21 cellular contexts compared by ENCODE assay signal in the genomic region with DNA sequence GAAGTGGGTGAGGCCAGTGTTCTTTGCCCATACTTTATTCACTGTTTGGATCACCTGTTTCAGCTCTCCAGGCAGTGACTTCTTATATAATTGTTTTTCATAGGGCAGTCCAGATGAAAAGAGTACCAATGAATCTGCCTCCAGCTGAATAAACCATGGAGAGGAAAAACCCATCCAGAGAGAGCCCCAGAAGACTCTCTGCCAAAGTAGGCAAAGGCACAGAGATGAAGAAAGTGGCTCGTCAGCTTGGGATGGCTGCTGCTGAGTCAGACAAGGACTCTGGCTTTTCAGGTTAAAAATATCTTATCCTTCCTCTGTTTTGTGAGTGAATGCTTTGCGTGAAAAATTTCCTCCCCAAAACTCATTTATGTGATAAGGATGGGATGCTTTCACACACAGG. TPM values are rescaled to one million over a fixed set of nuclear protein-coding genes. Genes with fewer than 3 reads are reported as not detected.
DNase-seq lines count a peak whose midpoint lies in the region; ATAC-seq and TF ChIP-seq lines count a peak whose summit lies in the region.
"Had no signal": no experiment of that assay in that cellular context is flagged by ENCODE, and none has a peak within 500 bp of the region (broad histone marks: within the 10 kb centered on the region; RNA-seq: fewer than 3 reads in every experiment).

No MANE protein-coding gene starts in this region.

- no peak overlapping the region for H3K9ac ChIP-seq in neuronal stem cell (ENCODE audit: low read depth, low read length, poor library complexity)

- H3K4me3 ChIP-seq in breast epithelium (no peak overlapping the region), neuronal stem cell (ENCODE audit: low read length in 2 of 2) (no peak overlapping the region), tibial nerve (no peak overlapping the region)
- H3K4me3 ChIP-seq: colonic mucosa, PC-9, upper lobe of right lung had no signal

- DNase-seq in breast epithelium (ENCODE audit: low spot score in 2 of 2) (no peak), MCF 10A (ENCODE audit: unreplicated experiment) (no peak), endothelial cell (ENCODE audit: low spot score) (no peak), neuronal stem cell (ENCODE audit: low spot score) (no peak), tibial nerve (ENCODE audit: low spot score in 2 of 2) (no peak), NCI-H345 treated with DMSO at 0.1 percent for 48 hours (lab: John Stamatoyannopoulos, UW; ENCODE audit: unreplicated experiment) (no peak), SIG-M5 (lab: John Stamatoyannopoulos, UW) (no peak)
- DNase-seq: colonic mucosa; Kasumi-1; naive thymus-derived CD4-positive, alpha-beta T cell; NCI-H146; NCI-H510A treated with DMSO at 0.1 percent for 48 hours; PC-9; stimulated activated CD4-positive, alpha-beta T cell treated with anti-CD3 and anti-CD28 coated beads, Interleukin-1b, Interleukin-23, amount 100 ng/mL, for 48 hours; upper lobe of right lung had no signal

- H3K4me3 Mint-ChIP-seq in MCF 10A (ENCODE audit: unreplicated experiment) (no peak overlapping the region), endothelial cell (ENCODE audit: unreplicated experiment) (no peak overlapping the region)
- H3K4me3 Mint-ChIP-seq: activated T-helper 17 cell treated with anti-CD3 and anti-CD28 coated beads, Interleukin-2, amount 50 U/mL, for 72 hours; naive thymus-derived CD4-positive, alpha-beta T cell had no signal

- H3K79me1 ChIP-seq in neuronal stem cell (ENCODE audit: low read depth, low read length), result peaks cover 2% of the 10 kb centered on the region

- no peak for TF ChIP-seq POLR2A in breast epithelium (IDR thresholded peaks at IDR 0.05)
- TF ChIP-seq POLR2A in tibial nerve (IDR thresholded peaks at IDR 0.05), result no peak

- no peak for TF ChIP-seq CTCF in breast epithelium (IDR thresholded peaks at IDR 0.05)
- TF ChIP-seq CTCF in MCF 10A (IDR thresholded peaks at IDR 0.05; ENCODE audit: unreplicated experiment), result no peak
- no peak for TF ChIP-seq CTCF in endothelial cell (IDR thresholded peaks at IDR 0.05; ENCODE audit: unreplicated experiment)
- no peak for TF ChIP-seq CTCF in tibial nerve (IDR thresholded peaks at IDR 0.05)

- no peak overlapping the region for H2AK5ac ChIP-seq in neuronal stem cell (ENCODE audit: low read depth, low read length)

- H3K23ac ChIP-seq in neuronal stem cell (ENCODE audit: low read depth, low read length, poor library complexity), result no peak overlapping the region

- no peak for TF ChIP-seq EP300 in tibial nerve (IDR thresholded peaks at IDR 0.05)

- H4K91ac ChIP-seq in neuronal stem cell (ENCODE audit: low read depth, low read length, poor library complexity), result no peak overlapping the region

- intact Hi-C loops in breast epithelium (cut with DNase I; ENCODE audit: low total_unique reads) (no loop called here), MCF 10A (cut with micrococcal nuclease) (no loop called here)

- H2BK5ac ChIP-seq in neuronal stem cell (ENCODE audit: low read length), result no peak overlapping the region

- H3K9me3 Mint-ChIP-seq in MCF 10A (ENCODE audit: unreplicated experiment) (no peaks in the 10 kb centered on the region), endothelial cell (ENCODE audit: unreplicated experiment) (no peaks in the 10 kb centered on the region)
- H3K9me3 Mint-ChIP-seq: activated T-helper 17 cell treated with anti-CD3 and anti-CD28 coated beads, Interleukin-2, amount 50 U/mL, for 72 hours; naive thymus-derived CD4-positive, alpha-beta T cell had no signal

- H3K36me3 Mint-ChIP-seq in MCF 10A (ENCODE audit: insufficient read depth, unreplicated experiment) (peaks cover 49% of the 10 kb centered on the region), endothelial cell (ENCODE audit: low read depth, unreplicated experiment) (peaks cover 17% of the 10 kb centered on the region)

- H3K4ac ChIP-seq in neuronal stem cell (ENCODE audit: low read length), result no peak overlapping the region

- no peak for ATAC-seq in HG03571 (IDR thresholded peaks at IDR 0.05; ENCODE audit: unreplicated experiment)
- ATAC-seq: activated T-helper 17 cell treated with anti-CD3 and anti-CD28 coated beads, Interleukin-2, amount 50 U/mL, for 72 hours; naive thymus-derived CD4-positive, alpha-beta T cell; upper lobe of right lung had no signal

- H4K8ac ChIP-seq in neuronal stem cell (ENCODE audit: low read depth, low read length), result no peak overlapping the region

- no peak overlapping the region for H2BK12ac ChIP-seq in neuronal stem cell (ENCODE audit: low read length)

- H2BK15ac ChIP-seq in neuronal stem cell (ENCODE audit: low read length), result no peak overlapping the region

- no peak overlapping the region for H3K14ac ChIP-seq in neuronal stem cell (ENCODE audit: low read length)

- no peaks in the 10 kb centered on the region for H3K27me3 ChIP-seq in breast epithelium
- H3K27me3 ChIP-seq in neuronal stem cell (ENCODE audit: control insufficient read depth in 3 of 3, insufficient read depth in 3 of 3, low read depth in 1 of 3, low read length in 3 of 3), result no peaks in the 10 kb centered on the region
- no peaks in the 10 kb centered on the region for H3K27me3 ChIP-seq in tibial nerve
- H3K27me3 ChIP-seq: colonic mucosa, upper lobe of right lung had no signal

- H3K27ac ChIP-seq in breast epithelium (peak overlapping the region; percentile 52 to 55), neuronal stem cell (replicated peaks; ENCODE audit: low read length) (no peak overlapping the region), tibial nerve (peak overlapping the region; percentile 27 to 100 (median 81))
- H3K27ac ChIP-seq: colonic mucosa, PC-9, upper lobe of right lung, VCaP had no signal

- no TSS peak for BruUV-seq in MCF 10A (replicated peaks; lab: Mats Ljungman, UMichigan)

- H2AFZ ChIP-seq in neuronal stem cell (ENCODE audit: low read length), result peak overlapping the region; percentile 15
- H2AFZ ChIP-seq: PC-9 had no signal

- no peak overlapping the region for H3K4me2 ChIP-seq in neuronal stem cell (ENCODE audit: insufficient read depth, low read length, poor library complexity, severe bottlenecking)
- H3K4me2 ChIP-seq: PC-9 had no signal

- no peaks in the 10 kb centered on the region for H3K27me3 Mint-ChIP-seq in MCF 10A (ENCODE audit: insufficient read depth, unreplicated experiment)
- H3K27me3 Mint-ChIP-seq in endothelial cell (ENCODE audit: unreplicated experiment), result peaks cover under 1% of the 10 kb centered on the region
- H3K27me3 Mint-ChIP-seq: activated T-helper 17 cell treated with anti-CD3 and anti-CD28 coated beads, Interleukin-2, amount 50 U/mL, for 72 hours; naive thymus-derived CD4-positive, alpha-beta T cell had no signal

- no peaks in the 10 kb centered on the region for H3K36me3 ChIP-seq in breast epithelium
- peaks cover 0 to 48% of the 10 kb centered on the region in 2 donors for H3K36me3 ChIP-seq in neuronal stem cell (replicated peaks in 1 of 2; ENCODE audit: control insufficient read depth in 2 of 2, insufficient read depth in 2 of 2, low read length in 2 of 2)
- H3K36me3 ChIP-seq in tibial nerve, result peaks cover 0 to 30% (median 0%) of the 10 kb centered on the region in 3 donors
- H3K36me3 ChIP-seq: colonic mucosa had no signal

- no peak overlapping the region for H3K27ac Mint-ChIP-seq in MCF 10A (ENCODE audit: low read depth, unreplicated experiment)
- peak overlapping the region; percentile 85 for H3K27ac Mint-ChIP-seq in endothelial cell (ENCODE audit: unreplicated experiment)
- H3K27ac Mint-ChIP-seq: activated T-helper 17 cell treated with anti-CD3 and anti-CD28 coated beads, Interleukin-2, amount 50 U/mL, for 72 hours; naive thymus-derived CD4-positive, alpha-beta T cell had no signal

- H3K18ac ChIP-seq in neuronal stem cell (ENCODE audit: low read length), result no peak overlapping the region

- POLR2A ChIA-PET in MCF 10A (lab: Yijun Ruan, JAX), result no interaction called here

- H3K9me3 ChIP-seq in breast epithelium (no peaks in the 10 kb centered on the region), neuronal stem cell (replicated peaks in 1 of 2; ENCODE audit: control insufficient read depth in 2 of 2, insufficient read depth in 1 of 2, low read depth in 1 of 2, low read length in 2 of 2) (no peaks in the 10 kb centered on the region), tibial nerve (no peaks in the 10 kb centered on the region)
- H3K9me3 ChIP-seq: colonic mucosa, upper lobe of right lung had no signal

- H2BK120ac ChIP-seq in neuronal stem cell (ENCODE audit: low read depth, low read length), result no peak overlapping the region

- no CpG with 5 or more reads among the region's 2 CpGs for WGBS in neuronal stem cell (ENCODE audit: extremely low coverage in 2 of 2, insufficient read length in 2 of 2, insufficient replicate concordance in 1 of 2), 2 donors
- WGBS in tibial nerve, 2 donors, result 35 to 36% methylated on average over 2 of the region's 2 CpGs

- CTCF ChIA-PET in MCF 10A (lab: Yijun Ruan, JAX), result interaction anchor here (0.8 to 2.4 kb wide), 4 partner anchors 8 to 232 kb away, joined by 3 to 9 read pairs (median 8); no protein-coding TSS in a partner anchor

- H3K4me1 ChIP-seq in breast epithelium, result peaks cover 10 to 14% of the 10 kb centered on the region in 2 donors
- peaks cover 7 to 35% of the 10 kb centered on the region in 2 donors for H3K4me1 ChIP-seq in neuronal stem cell (ENCODE audit: control insufficient read depth in 2 of 2, insufficient read depth in 1 of 2, low read depth in 1 of 2, low read length in 2 of 2)
- peaks cover 0 to 100% (median 55%) of the 10 kb centered on the region in 4 donors for H3K4me1 ChIP-seq in tibial nerve

- H3K4me1 Mint-ChIP-seq in MCF 10A (ENCODE audit: insufficient read depth, unreplicated experiment) (peaks cover 24% of the 10 kb centered on the region), endothelial cell (ENCODE audit: unreplicated experiment) (peaks cover 88% of the 10 kb centered on the region)

RNA-seq across cellular contexts. Expression of a gene that starts 7.5 kb away (rescaled TPM):
- total RNA-seq in breast epithelium (10 to 100 TPM; 40.6 to 64.8 (median 50.7) TPM), MCF 10A (2022) (9.7 and 11.4 TPM in 2 replicates), endothelial cell (ENCODE audit: unreplicated experiment) (42.4 TPM), tibial nerve (10 to 100 TPM; 38.1 to 76.7 (median 41.5) TPM)
- 14.2 TPM for polyA plus RNA-seq in neuronal stem cell (2013, experiment 1 of 2)
- 14.6 TPM for polyA plus RNA-seq in neuronal stem cell (2013, experiment 2 of 2)

RNA-seq across cellular contexts. Expression of a gene that starts 36.0 kb away (rescaled TPM):
- total RNA-seq in breast epithelium, result not detected
- not detected in 2 replicates for total RNA-seq in MCF 10A (2022)
- total RNA-seq in endothelial cell (ENCODE audit: unreplicated experiment), result 12.0 TPM
- 0.53 TPM for polyA plus RNA-seq in neuronal stem cell (2013, experiment 1 of 2)
- polyA plus RNA-seq in neuronal stem cell (2013, experiment 2 of 2), result 0.54 TPM
- total RNA-seq in tibial nerve, result not detected
- total RNA-seq: activated T-helper 17 cell treated with anti-CD3 and anti-CD28 coated beads, Interleukin-2, amount 50 U/mL, for 72 hours; Daoy; lower leg skin; naive thymus-derived CD4-positive, alpha-beta T cell; PC-9; renal cortical epithelial cell; upper lobe of right lung had no signal
- polyA plus RNA-seq: naive thymus-derived CD4-positive, alpha-beta T cell had no signal

Comparison
In these comparisons a context has a peak if more than half of its experiments do, and no peak if none do; other contexts are left out.
1. RNA of a gene that starts 36.0 kb away (total RNA-seq): 12.0 TPM in endothelial cell (single experiment); not detected in breast epithelium, not detected in MCF 10A and not detected in tibial nerve; every median in the first group is over 10 times any median in the second.